In genomic region chrY:13738618-13739017, GRCh38 we compare ENCODE assay signal across 15 cellular contexts. TPM values are rescaled to one million over a fixed set of nuclear protein-coding genes. Genes with fewer than 3 reads are reported as not detected.
DNase-seq lines count a peak whose midpoint lies in the region; ATAC-seq and TF ChIP-seq lines count a peak whose summit lies in the region.
"Had no signal": no experiment of that assay in that cellular context is flagged by ENCODE, and none has a peak within 500 bp of the region (broad histone marks: within the 10 kb centered on the region; RNA-seq: fewer than 3 reads in every experiment).

No MANE protein-coding gene starts in this region.

- no peaks in the 10 kb centered on the region for H4K20me1 ChIP-seq in OCI-LY3 (ENCODE audit: insufficient read depth, low read length)

- peak overlapping the region; percentile 43 for H3K4me2 ChIP-seq in OCI-LY3 (ENCODE audit: low read length)

- peak; percentile 33 for DNase-seq in activated naive CD8-positive, alpha-beta T cell treated with anti-CD3 and anti-CD28 coated beads, Interleukin-2, amount 10 ng/mL, durations not matched to agents 7 days and 5 days
- no peak for DNase-seq in activated naive CD8-positive, alpha-beta T cell treated with anti-CD3 and anti-CD28 coated beads for 36 hours
- peak; percentile 36 to 55 for DNase-seq in erythroblast (lab: John Stamatoyannopoulos, UW)
- DNase-seq in stimulated activated naive CD8-positive, alpha-beta T cell treated with anti-CD3 and anti-CD28 coated beads, Interleukin-15, amount 100 ng/mL, for 72 hours, result peak in 1 of 2 donors; percentile 50
- DNase-seq in T-helper 9 cell, result no peak
- DNase-seq: AML-193, H7, mammary epithelial cell had no signal

- no peaks in the 10 kb centered on the region for H3K27me3 ChIP-seq in OCI-LY3 (ENCODE audit: low read depth, low read length)

- H3K9ac ChIP-seq in OCI-LY3 (ENCODE audit: low read length), result no peak overlapping the region

- H3K27ac ChIP-seq in OCI-LY3 (ENCODE audit: low read length), result no peak overlapping the region
- H3K27ac ChIP-seq: epithelial cell of prostate had no signal

- peaks cover 11% of the 10 kb centered on the region for H3K4me1 ChIP-seq in OCI-LY3 (ENCODE audit: low read length)

- no peak for TF ChIP-seq POLR2A in erythroblast (IDR thresholded peaks at IDR 0.05; ENCODE audit: low read length)

- H3K27me3 Mint-ChIP-seq in activated naive CD8-positive, alpha-beta T cell treated with anti-CD3 and anti-CD28 coated beads, Interleukin-2, amount 10 ng/mL, durations not matched to agents 7 days and 5 days, result no peaks in the 10 kb centered on the region
- no peaks in the 10 kb centered on the region for H3K27me3 Mint-ChIP-seq in activated naive CD8-positive, alpha-beta T cell treated with anti-CD3 and anti-CD28 coated beads for 36 hours
- H3K27me3 Mint-ChIP-seq in stimulated activated naive CD8-positive, alpha-beta T cell treated with anti-CD3 and anti-CD28 coated beads, Interleukin-15, amount 100 ng/mL, for 72 hours, result no peaks in the 10 kb centered on the region

- no peaks in the 10 kb centered on the region for H3K36me3 ChIP-seq in OCI-LY3 (replicated peaks; ENCODE audit: low read depth, low read length)

- H3K4me3 ChIP-seq in OCI-LY3 (ENCODE audit: low read length), result 0 out of 2 replicates have a peak overlapping the region, but pooled peaks have one; percentile 15

- H2AFZ ChIP-seq in OCI-LY3 (ENCODE audit: low read depth, low read length), result 0 out of 2 replicates have a peak overlapping the region, but pooled peaks have one; percentile 9

- H3K9me3 ChIP-seq in OCI-LY3 (ENCODE audit: insufficient read depth, low read length), result no peaks in the 10 kb centered on the region

- peak; percentile 65 for TF ChIP-seq CTCF in OCI-LY3 (IDR thresholded peaks at IDR 0.05; ENCODE audit: low read depth, low read length)

- H3K27ac Mint-ChIP-seq in activated naive CD8-positive, alpha-beta T cell treated with anti-CD3 and anti-CD28 coated beads, Interleukin-2, amount 10 ng/mL, durations not matched to agents 7 days and 5 days, result no peak overlapping the region
- no peak overlapping the region for H3K27ac Mint-ChIP-seq in activated naive CD8-positive, alpha-beta T cell treated with anti-CD3 and anti-CD28 coated beads for 36 hours
- no peak overlapping the region for H3K27ac Mint-ChIP-seq in stimulated activated naive CD8-positive, alpha-beta T cell treated with anti-CD3 and anti-CD28 coated beads, Interleukin-15, amount 100 ng/mL, for 72 hours
- H3K27ac Mint-ChIP-seq: activated naive CD4-positive, alpha-beta T cell treated with anti-CD3 and anti-CD28 coated beads, Interleukin-2, amount 50 U/mL, for 24 hours; stimulated activated effector memory CD8-positive, alpha-beta T cell treated with anti-CD3 and anti-CD28 coated beads, Interleukin-12 subunit alpha, Interleukin-12 subunit beta, amount 100 ng/mL, for 72 hours had no signal

- POLR2A ChIA-PET in activated naive CD8-positive, alpha-beta T cell treated with anti-CD3 and anti-CD28 coated beads, Interleukin-2, amount 10 ng/mL, durations not matched to agents 7 days and 5 days (lab: Charles Lee), result no interaction called here

- ATAC-seq in activated naive CD8-positive, alpha-beta T cell treated with anti-CD3 and anti-CD28 coated beads, Interleukin-2, amount 10 ng/mL, durations not matched to agents 7 days and 5 days (ENCODE audit: low read depth), result no peak
- ATAC-seq in stimulated activated naive CD8-positive, alpha-beta T cell treated with anti-CD3 and anti-CD28 coated beads, Interleukin-15, amount 100 ng/mL, for 72 hours, result peak; percentile 63
- ATAC-seq in GM21447 (IDR thresholded peaks at IDR 0.05; ENCODE audit: unreplicated experiment) (no peak), GM21825 (IDR thresholded peaks at IDR 0.05; ENCODE audit: unreplicated experiment) (no peak)
- ATAC-seq: right cardiac atrium; stimulated activated effector memory CD8-positive, alpha-beta T cell treated with anti-CD3 and anti-CD28 coated beads, Interleukin-12 subunit alpha, Interleukin-12 subunit beta, amount 100 ng/mL, for 72 hours had no signal

- no peak overlapping the region for H3K4me3 Mint-ChIP-seq in activated naive CD8-positive, alpha-beta T cell treated with anti-CD3 and anti-CD28 coated beads, Interleukin-2, amount 10 ng/mL, durations not matched to agents 7 days and 5 days
- no peak overlapping the region for H3K4me3 Mint-ChIP-seq in activated naive CD8-positive, alpha-beta T cell treated with anti-CD3 and anti-CD28 coated beads for 36 hours
- no peak overlapping the region for H3K4me3 Mint-ChIP-seq in stimulated activated naive CD8-positive, alpha-beta T cell treated with anti-CD3 and anti-CD28 coated beads, Interleukin-15, amount 100 ng/mL, for 72 hours
- H3K4me3 Mint-ChIP-seq: activated naive CD4-positive, alpha-beta T cell treated with anti-CD3 and anti-CD28 coated beads, Interleukin-2, amount 50 U/mL, for 24 hours; stimulated activated effector memory CD8-positive, alpha-beta T cell treated with anti-CD3 and anti-CD28 coated beads, Interleukin-12 subunit alpha, Interleukin-12 subunit beta, amount 100 ng/mL, for 72 hours had no signal

- no peaks in the 10 kb centered on the region for H3K9me3 Mint-ChIP-seq in activated naive CD8-positive, alpha-beta T cell treated with anti-CD3 and anti-CD28 coated beads, Interleukin-2, amount 10 ng/mL, durations not matched to agents 7 days and 5 days
- H3K9me3 Mint-ChIP-seq in activated naive CD8-positive, alpha-beta T cell treated with anti-CD3 and anti-CD28 coated beads for 36 hours, result peaks cover 2% of the 10 kb centered on the region
- H3K9me3 Mint-ChIP-seq in stimulated activated naive CD8-positive, alpha-beta T cell treated with anti-CD3 and anti-CD28 coated beads, Interleukin-15, amount 100 ng/mL, for 72 hours, result no peaks in the 10 kb centered on the region
- H3K9me3 Mint-ChIP-seq: activated naive CD4-positive, alpha-beta T cell treated with anti-CD3 and anti-CD28 coated beads, Interleukin-2, amount 50 U/mL, for 24 hours; stimulated activated effector memory CD8-positive, alpha-beta T cell treated with anti-CD3 and anti-CD28 coated beads, Interleukin-12 subunit alpha, Interleukin-12 subunit beta, amount 100 ng/mL, for 72 hours had no signal

- no peaks in the 10 kb centered on the region for H3K36me3 Mint-ChIP-seq in activated naive CD8-positive, alpha-beta T cell treated with anti-CD3 and anti-CD28 coated beads, Interleukin-2, amount 10 ng/mL, durations not matched to agents 7 days and 5 days
- H3K36me3 Mint-ChIP-seq in activated naive CD8-positive, alpha-beta T cell treated with anti-CD3 and anti-CD28 coated beads for 36 hours, result no peaks in the 10 kb centered on the region
- H3K36me3 Mint-ChIP-seq: activated naive CD4-positive, alpha-beta T cell treated with anti-CD3 and anti-CD28 coated beads, Interleukin-2, amount 50 U/mL, for 24 hours; stimulated activated effector memory CD8-positive, alpha-beta T cell treated with anti-CD3 and anti-CD28 coated beads, Interleukin-12 subunit alpha, Interleukin-12 subunit beta, amount 100 ng/mL, for 72 hours had no signal

- no peaks in the 10 kb centered on the region for H3K79me2 ChIP-seq in OCI-LY3 (ENCODE audit: low read length)

- H3K4me1 Mint-ChIP-seq in activated naive CD8-positive, alpha-beta T cell treated with anti-CD3 and anti-CD28 coated beads, Interleukin-2, amount 10 ng/mL, durations not matched to agents 7 days and 5 days, result no peaks in the 10 kb centered on the region
- no peaks in the 10 kb centered on the region for H3K4me1 Mint-ChIP-seq in activated naive CD8-positive, alpha-beta T cell treated with anti-CD3 and anti-CD28 coated beads for 36 hours
- no peaks in the 10 kb centered on the region for H3K4me1 Mint-ChIP-seq in stimulated activated naive CD8-positive, alpha-beta T cell treated with anti-CD3 and anti-CD28 coated beads, Interleukin-15, amount 100 ng/mL, for 72 hours
- H3K4me1 Mint-ChIP-seq: activated naive CD4-positive, alpha-beta T cell treated with anti-CD3 and anti-CD28 coated beads, Interleukin-2, amount 50 U/mL, for 24 hours; stimulated activated effector memory CD8-positive, alpha-beta T cell treated with anti-CD3 and anti-CD28 coated beads, Interleukin-12 subunit alpha, Interleukin-12 subunit beta, amount 100 ng/mL, for 72 hours had no signal

RNA-seq across cellular contexts. Expression of gene TMSB4Y, which starts 34.9 kb away (rescaled TPM):
- total RNA-seq in activated naive CD8-positive, alpha-beta T cell treated with anti-CD3 and anti-CD28 coated beads, Interleukin-2, amount 10 ng/mL, durations not matched to agents 7 days and 5 days, result 1 to 10 TPM; 1.7 to 1.8 TPM
- 1 to 10 TPM; 2.2 TPM for total RNA-seq in activated naive CD8-positive, alpha-beta T cell treated with anti-CD3 and anti-CD28 coated beads for 36 hours
- total RNA-seq: H7, mammary epithelial cell had no signal

Comparison
In these comparisons a context has a peak if more than half of its experiments do, and no peak if none do; other contexts are left out.
1. DNase-seq: peak in activated naive CD8-positive, alpha-beta T cell treated with anti-CD3 and anti-CD28 coated beads, Interleukin-2, amount 10 ng/mL, durations not matched to agents 7 days and 5 days (single experiment) and erythroblast (2 of 2); none in activated naive CD8-positive, alpha-beta T cell treated with anti-CD3 and anti-CD28 coated beads for 36 hours (single experiment) and T-helper 9 cell (single experiment).